ENCODE assay signal across 9 cellular contexts in the genomic region with DNA sequence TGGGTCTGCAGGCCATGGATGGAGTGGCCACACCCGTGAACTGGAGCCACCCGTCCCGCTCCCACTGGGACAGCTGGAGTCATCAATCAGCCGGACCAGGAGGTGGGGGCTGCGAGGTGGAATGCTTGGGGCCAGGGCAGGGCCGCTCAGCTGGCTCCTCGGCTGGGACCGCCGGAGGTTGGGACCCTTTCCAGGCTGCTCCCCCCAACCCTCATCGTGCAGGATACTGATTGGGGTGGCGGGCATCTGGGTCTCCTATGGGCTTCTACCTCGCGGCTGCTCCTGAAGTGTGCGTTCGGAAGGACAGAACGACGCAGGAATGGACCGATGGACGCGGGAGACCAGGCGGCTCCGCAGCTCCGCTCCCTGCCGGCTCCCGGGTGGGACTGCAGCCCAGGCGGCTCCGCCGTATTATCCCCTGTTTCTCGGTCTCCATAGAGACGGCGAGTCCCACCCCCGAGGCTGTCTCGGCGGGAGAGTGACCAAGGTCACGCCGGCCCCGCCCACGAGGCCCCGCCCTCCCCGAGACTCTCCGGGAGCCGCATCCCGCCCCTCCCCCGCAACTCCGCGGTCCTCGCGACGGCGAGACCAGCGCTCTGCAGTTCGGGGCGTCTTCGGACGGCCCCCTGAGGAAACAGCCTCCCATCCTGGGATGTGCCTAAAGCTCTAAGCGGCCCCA. TPM values are rescaled to one million over a fixed set of nuclear protein-coding genes. Genes with fewer than 3 reads are reported as not detected.
DNase-seq lines count a peak whose midpoint lies in the region; ATAC-seq and TF ChIP-seq lines count a peak whose summit lies in the region.
"Had no signal": no experiment of that assay in that cellular context is flagged by ENCODE, and none has a peak within 500 bp of the region (broad histone marks: within the 10 kb centered on the region; RNA-seq: fewer than 3 reads in every experiment).

Gene TPPP3, minus strand, starts transcription at position 388 of the 679 bp plus-strand sequence. CDS start 2,387 bp downstream, outside the sequence.

- BruUV-seq in Caco-2 (replicated peaks; lab: Mats Ljungman, UMichigan), result no TSS peak

- H3K36me3 ChIP-seq in Caco-2 (ENCODE audit: control insufficient read depth, insufficient read depth, low read length), result no peaks in the 10 kb centered on the region
- peaks cover 0 to 2% of the 10 kb centered on the region in 2 donors for H3K36me3 ChIP-seq in esophagus (ENCODE audit: control insufficient read depth in 2 of 2, insufficient read depth in 2 of 2, low read length in 1 of 2)

- H3K27ac ChIP-seq in esophagus (ENCODE audit: low read depth in 2 of 2, low read length in 1 of 2), result peak within 1 kb of the TSS; percentile 67 to 75
- H3K27ac ChIP-seq: KMS-11 had no signal

- POLR2A ChIA-PET in Caco-2 (lab: Charles Lee), result interaction anchor here (0.6 kb wide), 1 partner anchor 146 kb away, joined by 4 read pairs; no protein-coding TSS in a partner anchor
- POLR2A ChIA-PET in activated CD4-positive, alpha-beta memory T cell treated with anti-CD3 and anti-CD28 coated beads, Interleukin-2, amount 10 ng/mL, durations not matched to agents 7 days and 5 days (lab: Charles Lee), result interaction anchor here (1.3 kb wide), 1 partner anchor 149 kb away, joined by 3 read pairs; no protein-coding TSS in a partner anchor

- no peaks in the 10 kb centered on the region for H3K27me3 Mint-ChIP-seq in Caco-2 (ENCODE audit: insufficient read depth, unreplicated experiment)
- H3K27me3 Mint-ChIP-seq in activated CD4-positive, alpha-beta memory T cell treated with anti-CD3 and anti-CD28 coated beads, Interleukin-2, amount 10 ng/mL, durations not matched to agents 7 days and 5 days, result peaks cover 44% of the 10 kb centered on the region

- H3K27me3 ChIP-seq in Caco-2 (replicated peaks; ENCODE audit: control insufficient read depth, insufficient read depth, low read length) (no peaks in the 10 kb centered on the region), esophagus (ENCODE audit: control insufficient read depth in 1 of 2, insufficient read depth in 2 of 2, low read length in 2 of 2) (no peaks in the 10 kb centered on the region)

- peak within 1 kb of the TSS; percentile 5 for H3K27ac Mint-ChIP-seq in Caco-2 (ENCODE audit: unreplicated experiment)
- no peak within 1 kb of the TSS for H3K27ac Mint-ChIP-seq in activated CD4-positive, alpha-beta memory T cell treated with anti-CD3 and anti-CD28 coated beads, Interleukin-2, amount 10 ng/mL, durations not matched to agents 7 days and 5 days

- peaks cover 5% of the 10 kb centered on the region for H3K36me3 Mint-ChIP-seq in Caco-2 (ENCODE audit: insufficient read depth, unreplicated experiment)
- no peaks in the 10 kb centered on the region for H3K36me3 Mint-ChIP-seq in activated CD4-positive, alpha-beta memory T cell treated with anti-CD3 and anti-CD28 coated beads, Interleukin-2, amount 10 ng/mL, durations not matched to agents 7 days and 5 days (ENCODE audit: low read depth)

- H3K4me3 ChIP-seq in Caco-2 (ENCODE audit: low read depth, low read length), result no peak within 1 kb of the TSS
- peak within 1 kb of the TSS; percentile 16 to 52 for H3K4me3 ChIP-seq in esophagus (ENCODE audit: low read depth in 1 of 2, low read length in 2 of 2)

- WGBS in esophagus, 2 donors, result 3% methylated on average over 56 of the region's 56 CpGs

- peak within 1 kb of the TSS; percentile 28 for H3K4me3 Mint-ChIP-seq in Caco-2 (ENCODE audit: unreplicated experiment)
- no peak within 1 kb of the TSS for H3K4me3 Mint-ChIP-seq in activated CD4-positive, alpha-beta memory T cell treated with anti-CD3 and anti-CD28 coated beads, Interleukin-2, amount 10 ng/mL, durations not matched to agents 7 days and 5 days

- H3K4me1 Mint-ChIP-seq in Caco-2 (ENCODE audit: low read depth, unreplicated experiment), result peaks cover 7% of the 10 kb centered on the region
- H3K4me1 Mint-ChIP-seq in activated CD4-positive, alpha-beta memory T cell treated with anti-CD3 and anti-CD28 coated beads, Interleukin-2, amount 10 ng/mL, durations not matched to agents 7 days and 5 days, result peaks cover 5% of the 10 kb centered on the region

- DNase-seq in Caco-2 (peak; percentile 74 to 76), NCI-H1048 (lab: John Stamatoyannopoulos, UW) (peak; percentile 48), mesenteric fat pad (ENCODE audit: low spot score) (peak; percentile 93)
- peak; percentile 39 for DNase-seq in activated CD4-positive, alpha-beta memory T cell treated with anti-CD3 and anti-CD28 coated beads, Interleukin-2, amount 10 ng/mL, durations not matched to agents 7 days and 5 days
- peak; percentile 67 for DNase-seq in stimulated activated CD8-positive, alpha-beta memory T cell treated with anti-CD3 and anti-CD28 coated beads, Interleukin-4, amount 100 ng/mL, for 48 hours

- ATAC-seq in GM21526 (IDR thresholded peaks at IDR 0.05; ENCODE audit: low FRiP score, unreplicated experiment), result no peak
- ATAC-seq in GM21381 (IDR thresholded peaks at IDR 0.05; ENCODE audit: unreplicated experiment), result no peak

- peak; percentile 21 to 33 for TF ChIP-seq CTCF in Caco-2 (IDR thresholded peaks at IDR 0.05; ENCODE audit: insufficient read depth in 1 of 2, low read depth in 1 of 2, low read length in 1 of 2, severe bottlenecking in 1 of 2, unreplicated experiment in 1 of 2)

- CTCF ChIA-PET in Caco-2 (lab: Charles Lee), result interaction anchor here (0.7 to 1.0 kb wide), 3 partner anchors 9 to 42 kb away, joined by 3 read pairs; no protein-coding TSS in a partner anchor
- CTCF ChIA-PET in activated CD4-positive, alpha-beta memory T cell treated with anti-CD3 and anti-CD28 coated beads, Interleukin-2, amount 10 ng/mL, durations not matched to agents 7 days and 5 days (lab: Charles Lee), result interaction anchor here (0.6 to 1.4 kb wide), 4 partner anchors 12 to 608 kb away, joined by 3 to 5 read pairs (median 4); no protein-coding TSS in a partner anchor

- H3K9me3 ChIP-seq in Caco-2, result no peaks in the 10 kb centered on the region
- H3K9me3 ChIP-seq in esophagus (ENCODE audit: control insufficient read depth in 2 of 2, insufficient read depth in 1 of 2, low read depth in 1 of 2, low read length in 1 of 2), result no peaks in the 10 kb centered on the region

- no peaks in the 10 kb centered on the region for H3K9me3 Mint-ChIP-seq in Caco-2 (ENCODE audit: unreplicated experiment)
- no peaks in the 10 kb centered on the region for H3K9me3 Mint-ChIP-seq in activated CD4-positive, alpha-beta memory T cell treated with anti-CD3 and anti-CD28 coated beads, Interleukin-2, amount 10 ng/mL, durations not matched to agents 7 days and 5 days

- intact Hi-C loops in Caco-2 (cut with micrococcal nuclease; ENCODE audit: unreplicated experiment), result no loop called here

- peaks cover 20% of the 10 kb centered on the region for H3K4me1 ChIP-seq in Caco-2
- H3K4me1 ChIP-seq in esophagus (ENCODE audit: control insufficient read depth in 2 of 2, insufficient read depth in 2 of 2, low read length in 1 of 2), result peaks cover 15 to 53% of the 10 kb centered on the region in 2 donors

RNA-seq across cellular contexts. Expression of gene TPPP3, which starts in this region (rescaled TPM):
- total RNA-seq in Caco-2 (2022) (0.39 and 0.56 TPM in 2 replicates), mesenteric fat pad (4.8 TPM)
- not detected for total RNA-seq in activated CD4-positive, alpha-beta memory T cell treated with anti-CD3 and anti-CD28 coated beads, Interleukin-2, amount 10 ng/mL, durations not matched to agents 7 days and 5 days
- polyA plus RNA-seq in esophagus, result 10 to 100 TPM; 15.2 to 39.0 TPM

Comparison
In these comparisons a context has a peak if more than half of its experiments do, and no peak if none do; other contexts are left out.
1. Peak in DNase-seq in Caco-2; RNA of the gene not detected or under 1 TPM.
2. Peak in DNase-seq in activated CD4-positive, alpha-beta memory T cell treated with anti-CD3 and anti-CD28 coated beads, Interleukin-2, amount 10 ng/mL, durations not matched to agents 7 days and 5 days; RNA of the gene not detected or under 1 TPM.
3. DNase-seq: peak in every context shown above with its lines; median percentile 93 in mesenteric fat pad; 75 in Caco-2; 67 in stimulated activated CD8-positive, alpha-beta memory T cell treated with anti-CD3 and anti-CD28 coated beads, Interleukin-4, amount 100 ng/mL, for 48 hours; 48 in NCI-H1048; 39 in activated CD4-positive, alpha-beta memory T cell treated with anti-CD3 and anti-CD28 coated beads, Interleukin-2, amount 10 ng/mL, durations not matched to agents 7 days and 5 days.